Comparison of ENCODE assay signal across 17 cellular contexts in the genomic region with DNA sequence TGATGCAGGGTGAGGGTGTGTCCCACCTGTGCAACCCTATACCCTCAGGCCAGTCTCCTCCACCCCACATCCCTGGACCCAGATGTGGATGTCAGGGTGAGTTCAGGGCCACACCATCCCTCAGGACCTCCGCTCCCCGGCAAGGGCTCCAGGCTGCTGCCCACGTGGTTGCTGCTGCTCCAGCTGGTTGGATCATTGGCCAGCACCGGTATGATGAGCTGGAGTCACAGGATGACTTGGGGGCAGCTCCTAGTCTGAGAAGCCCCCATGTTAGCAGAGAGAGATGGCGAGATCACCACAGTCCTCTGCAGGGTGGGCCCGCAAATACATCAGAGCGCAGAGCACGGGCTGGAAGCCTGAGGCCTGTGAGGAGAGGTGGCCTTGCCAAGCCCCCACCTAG.
A peak's percentile ranks its signal among the peaks of the same experiment; 100 is the strongest.
DNase-seq lines count a peak whose midpoint lies in the region; ATAC-seq and TF ChIP-seq lines count a peak whose summit lies in the region.
"Had no signal": no experiment of that assay in that cellular context is flagged by ENCODE, and none has a peak within 500 bp of the region (broad histone marks: within the 10 kb centered on the region; RNA-seq: fewer than 3 reads in every experiment).

No MANE protein-coding gene starts in this region.

- H2BK15ac ChIP-seq in neuronal stem cell (ENCODE audit: low read length), result no peak overlapping the region

- peak overlapping the region; percentile 68 for H2BK5ac ChIP-seq in neuronal stem cell (ENCODE audit: low read length)

- no peak for TF ChIP-seq CTCF in sigmoid colon (IDR thresholded peaks at IDR 0.05)

- peak overlapping the region; percentile 50 for H3K18ac ChIP-seq in neuronal stem cell (ENCODE audit: low read length)

- H3K4me3 ChIP-seq in neuronal stem cell (ENCODE audit: low read length in 2 of 2), result no peak overlapping the region
- H3K4me3 ChIP-seq in sigmoid colon, result no peak overlapping the region

- H3K27ac ChIP-seq in neuronal stem cell (replicated peaks; ENCODE audit: low read length) (no peak overlapping the region), sigmoid colon (no peak overlapping the region)
- H3K27ac ChIP-seq: 22Rv1 had no signal

- no peak for DNase-seq in activated CD4-positive, alpha-beta T cell treated with anti-CD3 and anti-CD28 coated beads, Interleukin-2, amount 10 ng/mL, durations not matched to agents 24 days and 14 days
- no peak for DNase-seq in activated CD4-positive, alpha-beta T cell treated with anti-CD3 and anti-CD28 coated beads for 48 hours
- DNase-seq in stimulated activated naive CD8-positive, alpha-beta T cell treated with anti-CD3 and anti-CD28 coated beads, Interleukin-15, amount 100 ng/mL, for 72 hours, result no peak
- no peak for DNase-seq in stimulated activated naive CD8-positive, alpha-beta T cell treated with anti-CD3 and anti-CD28 coated beads, Interleukin-15, Interleukin-2, amounts not matched to agents 100 U/mL and 50 U/mL, for 24 hours
- DNase-seq in neuronal stem cell (ENCODE audit: low spot score) (no peak), sigmoid colon (no peak), NCI-H226 (no peak)
- DNase-seq: COR-L47, DMS153, DMS79 treated with DMSO at 0.1 percent for 48 hours, EL, GOT3, H9 had no signal

- no peak for TF ChIP-seq EP300 in sigmoid colon (IDR thresholded peaks at IDR 0.05)

- H3K14ac ChIP-seq in neuronal stem cell (ENCODE audit: low read length), result peak overlapping the region; percentile 58

- peaks cover 6% of the 10 kb centered on the region for H3K9me3 Mint-ChIP-seq in activated CD4-positive, alpha-beta T cell treated with anti-CD3 and anti-CD28 coated beads, Interleukin-2, amount 10 ng/mL, durations not matched to agents 24 days and 14 days
- no peaks in the 10 kb centered on the region for H3K9me3 Mint-ChIP-seq in stimulated activated naive CD8-positive, alpha-beta T cell treated with anti-CD3 and anti-CD28 coated beads, Interleukin-15, amount 100 ng/mL, for 72 hours

- no CpG with 5 or more reads among the region's 8 CpGs for WGBS in neuronal stem cell (ENCODE audit: extremely low coverage in 2 of 2, insufficient read length in 2 of 2, insufficient replicate concordance in 1 of 2), 2 donors
- WGBS in sigmoid colon, 2 donors, result 96% methylated on average over 8 of the region's 8 CpGs

- H3K36me3 ChIP-seq in neuronal stem cell (replicated peaks in 1 of 2; ENCODE audit: control insufficient read depth in 2 of 2, insufficient read depth in 2 of 2, low read length in 2 of 2) (no peaks in the 10 kb centered on the region), sigmoid colon (no peaks in the 10 kb centered on the region)

- H3K4me3 Mint-ChIP-seq in activated CD4-positive, alpha-beta T cell treated with anti-CD3 and anti-CD28 coated beads, Interleukin-2, amount 10 ng/mL, durations not matched to agents 24 days and 14 days, result no peak overlapping the region
- no peak overlapping the region for H3K4me3 Mint-ChIP-seq in stimulated activated naive CD8-positive, alpha-beta T cell treated with anti-CD3 and anti-CD28 coated beads, Interleukin-15, amount 100 ng/mL, for 72 hours
- H3K4me3 Mint-ChIP-seq: CD14-positive monocyte; CD8-positive, alpha-beta T cell; H9 had no signal

- no peak overlapping the region for H2BK120ac ChIP-seq in neuronal stem cell (ENCODE audit: low read depth, low read length)

- no peak overlapping the region for H3K4ac ChIP-seq in neuronal stem cell (ENCODE audit: low read length)

- H3K36me3 Mint-ChIP-seq in activated CD4-positive, alpha-beta T cell treated with anti-CD3 and anti-CD28 coated beads, Interleukin-2, amount 10 ng/mL, durations not matched to agents 24 days and 14 days (ENCODE audit: low read depth), result no peaks in the 10 kb centered on the region
- H3K36me3 Mint-ChIP-seq: CD14-positive monocyte; CD8-positive, alpha-beta T cell had no signal

- H3K9me3 ChIP-seq in neuronal stem cell (replicated peaks in 1 of 2; ENCODE audit: control insufficient read depth in 2 of 2, insufficient read depth in 1 of 2, low read depth in 1 of 2, low read length in 2 of 2), result no peaks in the 10 kb centered on the region
- no peaks in the 10 kb centered on the region for H3K9me3 ChIP-seq in sigmoid colon

- no peak overlapping the region for H3K4me2 ChIP-seq in neuronal stem cell (ENCODE audit: insufficient read depth, low read length, poor library complexity, severe bottlenecking)

- no peaks in the 10 kb centered on the region for H3K27me3 ChIP-seq in neuronal stem cell (ENCODE audit: control insufficient read depth in 3 of 3, insufficient read depth in 3 of 3, low read depth in 1 of 3, low read length in 3 of 3)
- no peaks in the 10 kb centered on the region for H3K27me3 ChIP-seq in sigmoid colon

- no peak overlapping the region for H3K23ac ChIP-seq in neuronal stem cell (ENCODE audit: low read depth, low read length, poor library complexity)

- H4K8ac ChIP-seq in neuronal stem cell (ENCODE audit: low read depth, low read length), result no peak overlapping the region

- H4K91ac ChIP-seq in neuronal stem cell (ENCODE audit: low read depth, low read length, poor library complexity), result no peak overlapping the region

- H3K4me1 Mint-ChIP-seq in activated CD4-positive, alpha-beta T cell treated with anti-CD3 and anti-CD28 coated beads, Interleukin-2, amount 10 ng/mL, durations not matched to agents 24 days and 14 days, result peaks cover 9% of the 10 kb centered on the region
- H3K4me1 Mint-ChIP-seq in stimulated activated naive CD8-positive, alpha-beta T cell treated with anti-CD3 and anti-CD28 coated beads, Interleukin-15, amount 100 ng/mL, for 72 hours, result peaks cover 23% of the 10 kb centered on the region
- H3K4me1 Mint-ChIP-seq: CD14-positive monocyte had no signal

- no peak for TF ChIP-seq POLR2A in sigmoid colon (IDR thresholded peaks at IDR 0.05)

- no peak overlapping the region for H2BK12ac ChIP-seq in neuronal stem cell (ENCODE audit: low read length)

- no peak overlapping the region for H3K9ac ChIP-seq in neuronal stem cell (ENCODE audit: low read depth, low read length, poor library complexity)

- no peaks in the 10 kb centered on the region for H3K79me1 ChIP-seq in neuronal stem cell (ENCODE audit: low read depth, low read length)

- peak overlapping the region; percentile 25 for H3K27ac Mint-ChIP-seq in activated CD4-positive, alpha-beta T cell treated with anti-CD3 and anti-CD28 coated beads, Interleukin-2, amount 10 ng/mL, durations not matched to agents 24 days and 14 days
- peak overlapping the region in 1 of 2 donors; percentile 23 for H3K27ac Mint-ChIP-seq in stimulated activated naive CD8-positive, alpha-beta T cell treated with anti-CD3 and anti-CD28 coated beads, Interleukin-15, amount 100 ng/mL, for 72 hours
- H3K27ac Mint-ChIP-seq: CD14-positive monocyte; CD8-positive, alpha-beta T cell; H9 had no signal

- H3K27me3 Mint-ChIP-seq in activated CD4-positive, alpha-beta T cell treated with anti-CD3 and anti-CD28 coated beads, Interleukin-2, amount 10 ng/mL, durations not matched to agents 24 days and 14 days, result no peaks in the 10 kb centered on the region
- no peaks in the 10 kb centered on the region for H3K27me3 Mint-ChIP-seq in stimulated activated naive CD8-positive, alpha-beta T cell treated with anti-CD3 and anti-CD28 coated beads, Interleukin-15, amount 100 ng/mL, for 72 hours

- H3K4me1 ChIP-seq in neuronal stem cell (ENCODE audit: control insufficient read depth in 2 of 2, insufficient read depth in 1 of 2, low read depth in 1 of 2, low read length in 2 of 2), result no peaks in the 10 kb centered on the region
- peaks cover 0 to 5% (median 0%) of the 10 kb centered on the region in 4 donors for H3K4me1 ChIP-seq in sigmoid colon

- intact Hi-C loops in activated CD4-positive, alpha-beta T cell treated with anti-CD3 and anti-CD28 coated beads, Interleukin-2, amount 10 ng/mL, durations not matched to agents 24 days and 14 days (cut with micrococcal nuclease), result no loop called here
- intact Hi-C loops in sigmoid colon (cut with DNase I), result no loop called here

- H2AK5ac ChIP-seq in neuronal stem cell (ENCODE audit: low read depth, low read length), result no peak overlapping the region

- no peak overlapping the region for H2AFZ ChIP-seq in neuronal stem cell (ENCODE audit: low read length)

- ATAC-seq in stimulated activated naive CD8-positive, alpha-beta T cell treated with anti-CD3 and anti-CD28 coated beads, Interleukin-15, amount 100 ng/mL, for 72 hours, result peak; percentile 33
- ATAC-seq in stimulated activated naive CD8-positive, alpha-beta T cell treated with anti-CD3 and anti-CD28 coated beads, Interleukin-15, Interleukin-2, amounts not matched to agents 100 U/mL and 50 U/mL, for 24 hours, result no peak
- no peak for ATAC-seq in HG03342 (IDR thresholded peaks at IDR 0.05; ENCODE audit: unreplicated experiment)
- ATAC-seq: CD8-positive, alpha-beta T cell had no signal
